In genomic region chr17:31699281-31699680, GRCh38 we compare ENCODE assay signal across 1 cellular context.
TF ChIP-seq lines count a peak whose summit lies in the region.

No MANE protein-coding gene starts in this region.

TF ChIP-seq in K562, 482 proteins besides CTCF, POLR2A, EP300 and RAD21 (continued from another document):
- TF ChIP-seq, protein P1, sequence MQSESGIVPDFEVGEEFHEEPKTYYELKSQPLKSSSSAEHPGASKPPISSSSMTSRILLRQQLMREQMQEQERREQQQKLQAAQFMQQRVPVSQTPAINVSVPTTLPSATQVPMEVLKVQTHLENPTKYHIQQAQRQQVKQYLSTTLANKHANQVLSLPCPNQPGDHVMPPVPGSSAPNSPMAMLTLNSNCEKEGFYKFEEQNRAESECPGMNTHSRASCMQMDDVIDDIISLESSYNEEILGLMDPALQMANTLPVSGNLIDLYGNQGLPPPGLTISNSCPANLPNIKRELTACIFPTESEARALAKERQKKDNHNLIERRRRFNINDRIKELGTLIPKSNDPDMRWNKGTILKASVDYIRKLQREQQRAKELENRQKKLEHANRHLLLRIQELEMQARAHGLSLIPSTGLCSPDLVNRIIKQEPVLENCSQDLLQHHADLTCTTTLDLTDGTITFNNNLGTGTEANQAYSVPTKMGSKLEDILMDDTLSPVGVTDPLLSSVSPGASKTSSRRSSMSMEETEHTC (IDR thresholded peaks at IDR 0.05): no peak
- TF ChIP-seq RFX5 (IDR thresholded peaks at IDR 0.05; ENCODE audit: low read depth, low read length): no peak
- no peak for TF ChIP-seq BMI1 (IDR thresholded peaks at IDR 0.05; ENCODE audit: low read length)
- no peak for TF ChIP-seq NR2C2 (CRISPR knock-in tag; IDR thresholded peaks at IDR 0.05)
- TF ChIP-seq NR2C2 (tag; IDR thresholded peaks at IDR 0.05): no peak
- no peak for TF ChIP-seq EHMT2 (IDR thresholded peaks at IDR 0.05)
- TF ChIP-seq, protein P2, sequence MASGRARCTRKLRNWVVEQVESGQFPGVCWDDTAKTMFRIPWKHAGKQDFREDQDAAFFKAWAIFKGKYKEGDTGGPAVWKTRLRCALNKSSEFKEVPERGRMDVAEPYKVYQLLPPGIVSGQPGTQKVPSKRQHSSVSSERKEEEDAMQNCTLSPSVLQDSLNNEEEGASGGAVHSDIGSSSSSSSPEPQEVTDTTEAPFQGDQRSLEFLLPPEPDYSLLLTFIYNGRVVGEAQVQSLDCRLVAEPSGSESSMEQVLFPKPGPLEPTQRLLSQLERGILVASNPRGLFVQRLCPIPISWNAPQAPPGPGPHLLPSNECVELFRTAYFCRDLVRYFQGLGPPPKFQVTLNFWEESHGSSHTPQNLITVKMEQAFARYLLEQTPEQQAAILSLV (tag; IDR thresholded peaks at IDR 0.05): no peak
- TF ChIP-seq, protein P3, sequence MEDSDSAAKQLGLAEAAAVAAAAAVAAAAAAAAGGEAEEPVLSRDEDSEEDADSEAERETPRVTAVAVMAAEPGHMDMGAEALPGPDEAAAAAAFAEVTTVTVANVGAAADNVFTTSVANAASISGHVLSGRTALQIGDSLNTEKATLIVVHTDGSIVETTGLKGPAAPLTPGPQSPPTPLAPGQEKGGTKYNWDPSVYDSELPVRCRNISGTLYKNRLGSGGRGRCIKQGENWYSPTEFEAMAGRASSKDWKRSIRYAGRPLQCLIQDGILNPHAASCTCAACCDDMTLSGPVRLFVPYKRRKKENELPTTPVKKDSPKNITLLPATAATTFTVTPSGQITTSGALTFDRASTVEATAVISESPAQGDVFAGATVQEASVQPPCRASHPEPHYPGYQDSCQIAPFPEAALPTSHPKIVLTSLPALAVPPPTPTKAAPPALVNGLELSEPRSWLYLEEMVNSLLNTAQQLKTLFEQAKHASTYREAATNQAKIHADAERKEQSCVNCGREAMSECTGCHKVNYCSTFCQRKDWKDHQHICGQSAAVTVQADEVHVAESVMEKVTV (CRISPR knock-in tag; IDR thresholded peaks at IDR 0.05): no peak
- no peak for TF ChIP-seq MTA3 (IDR thresholded peaks at IDR 0.05; ENCODE audit: borderline replicate concordance)
- TF ChIP-seq PHF20 (IDR thresholded peaks at IDR 0.05; ENCODE audit: partially characterized antibody): no peak
- TF ChIP-seq CEBPG (CRISPR knock-in tag; IDR thresholded peaks at IDR 0.05): no peak
- no peak for TF ChIP-seq CEBPG (tag; conservative IDR thresholded peaks at IDR 0.05 in 1 of 2, IDR thresholded peaks at IDR 0.05 in 1 of 2)
- TF ChIP-seq KLF13 (tag; IDR thresholded peaks at IDR 0.05; ENCODE audit: borderline replicate concordance, low read depth): peak; percentile 83; the same call in 1 of the 2 replicates
- no peak for TF ChIP-seq SREBF1 (IDR thresholded peaks at IDR 0.05; ENCODE audit: borderline replicate concordance, low read depth, low read length)
- TF ChIP-seq ZNF449 (CRISPR knock-in tag; IDR thresholded peaks at IDR 0.05): no peak
- no peak for TF ChIP-seq NKRF (IDR thresholded peaks at IDR 0.05; ENCODE audit: borderline replicate concordance)
- no peak for TF ChIP-seq CREB3L1 (IDR thresholded peaks at IDR 0.05; ENCODE audit: borderline replicate concordance, low read depth)
- TF ChIP-seq SMARCA5 (IDR thresholded peaks at IDR 0.05): peak; percentile 76; the same call in 1 of the 2 replicates
- TF ChIP-seq GTF2A2 (tag; IDR thresholded peaks at IDR 0.05): no peak
- TF ChIP-seq BHLHE40 (IDR thresholded peaks at IDR 0.05; ENCODE audit: low read length): no peak
- TF ChIP-seq BRF1 (IDR thresholded peaks at IDR 0.05; ENCODE audit: borderline replicate concordance, extremely low read depth, insufficient read length): no peak
